22 cellular contexts compared by ENCODE assay signal in the genomic region with DNA sequence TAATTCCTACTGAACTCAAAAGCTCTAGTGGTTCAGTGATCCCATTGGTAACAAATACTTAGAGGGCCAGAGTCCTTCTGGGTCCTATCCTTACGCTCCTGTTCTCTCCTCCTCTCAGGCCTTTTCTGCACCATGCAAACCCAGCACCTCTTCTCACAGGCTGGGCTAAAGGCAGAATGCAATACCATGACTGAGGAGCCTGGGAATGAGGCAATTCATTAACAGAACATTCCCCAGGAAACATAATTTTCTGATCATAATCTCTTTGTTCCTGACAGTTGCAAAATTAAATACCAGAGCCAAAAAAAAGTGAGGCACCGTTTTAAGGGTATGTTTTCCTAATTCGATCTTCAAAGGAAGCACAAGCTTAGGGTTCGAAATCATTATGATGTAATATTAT. TPM values are rescaled to one million over a fixed set of nuclear protein-coding genes. Genes with fewer than 3 reads are reported as not detected.
DNase-seq lines count a peak whose midpoint lies in the region; ATAC-seq, FAIRE-seq and TF ChIP-seq lines count a peak whose summit lies in the region.
"Had no signal": no experiment of that assay in that cellular context is flagged by ENCODE, and none has a peak within 500 bp of the region (broad histone marks: within the 10 kb centered on the region; RNA-seq: fewer than 3 reads in every experiment).

No MANE protein-coding gene starts in this region.

- H3K36me3 ChIP-seq in pancreas = no peaks in the 10 kb centered on the region
- H3K36me3 ChIP-seq: BE2C, SJCRH30 had no signal

- TF ChIP-seq CTCF in fibroblast of pulmonary artery (IDR thresholded peaks at IDR 0.05; ENCODE audit: low read length, missing control alignments) = no peak
- no peak for TF ChIP-seq CTCF in pancreas (IDR thresholded peaks at IDR 0.05)

- H3K27me3 ChIP-seq in pancreas = no peaks in the 10 kb centered on the region
- H3K27me3 ChIP-seq: BE2C, SJCRH30 had no signal

- no peak for ATAC-seq in SK-N-SH treated with all-trans-retinoic acid at 6 μM for 48 hours
- peak in 3 of 4 donors; percentile 15 to 54 (median 30) for ATAC-seq in pancreas
- no peak for ATAC-seq in HG02759 (IDR thresholded peaks at IDR 0.05; ENCODE audit: unreplicated experiment)
- no peak for ATAC-seq in GM18505 (IDR thresholded peaks at IDR 0.05; ENCODE audit: unreplicated experiment)
- ATAC-seq: HepG2 had no signal

- no peak for FAIRE-seq in pancreas (lab: Jason Lieb, UNC)
- FAIRE-seq: HepG2 had no signal

- H3K4me3 ChIP-seq in fibroblast of pulmonary artery (replicated peaks; ENCODE audit: low read depth, low read length) = no peak overlapping the region
- no peak overlapping the region for H3K4me3 ChIP-seq in pancreas
- H3K4me3 ChIP-seq: GM23248, SJCRH30 had no signal

- H3K27ac ChIP-seq in pancreas = peak overlapping the region in 1 of 4 donors; percentile 20
- H3K27ac ChIP-seq: GM23248, SJCRH30 had no signal

- intact Hi-C loops in pancreas (cut with DNase I) = no loop called here

- H3K9me3 ChIP-seq in pancreas = no peaks in the 10 kb centered on the region
- H3K9me3 ChIP-seq: BE2C, SJCRH30 had no signal

- DNase-seq in GM03348 (ENCODE audit: low spot score) = peak; percentile 13
- DNase-seq in fibroblast of pulmonary artery (ENCODE audit: low read depth) = peak; percentile 36
- DNase-seq in pancreas = no peak
- no peak for DNase-seq in activated naive CD4-positive, alpha-beta T cell treated with Interleukin-2 at 50 U/mL for 16 hours
- DNase-seq: ACHN; BE2C; CD4-positive, alpha-beta T cell; DMS53; GM23248; KG1; NCI-H1436; NCI-H2029; NCI-H2171; NCI-H446; NCI-H748 treated with DMSO at 0.1 percent for 48 hours; OCI-M1; RPMI8226; SJCRH30 had no signal

- TF ChIP-seq POLR2A in GM18505 (IDR thresholded peaks at IDR 0.05; ENCODE audit: borderline replicate concordance, extremely low read depth, insufficient read depth, insufficient read length) = no peak

- WGBS in pancreas, 2 donors = 54 to 60% methylated on average over 4 of the region's 4 CpGs

- peaks cover 5 to 50% (median 18%) of the 10 kb centered on the region in 3 donors for H3K4me1 ChIP-seq in pancreas
- H3K4me1 ChIP-seq: SJCRH30 had no signal

TF ChIP-seq in SK-N-SH treated with all-trans-retinoic acid at 6 μM for 48 hours, 23 proteins besides CTCF, POLR2A, EP300 and RAD21:
- TF ChIP-seq, protein P1, sequence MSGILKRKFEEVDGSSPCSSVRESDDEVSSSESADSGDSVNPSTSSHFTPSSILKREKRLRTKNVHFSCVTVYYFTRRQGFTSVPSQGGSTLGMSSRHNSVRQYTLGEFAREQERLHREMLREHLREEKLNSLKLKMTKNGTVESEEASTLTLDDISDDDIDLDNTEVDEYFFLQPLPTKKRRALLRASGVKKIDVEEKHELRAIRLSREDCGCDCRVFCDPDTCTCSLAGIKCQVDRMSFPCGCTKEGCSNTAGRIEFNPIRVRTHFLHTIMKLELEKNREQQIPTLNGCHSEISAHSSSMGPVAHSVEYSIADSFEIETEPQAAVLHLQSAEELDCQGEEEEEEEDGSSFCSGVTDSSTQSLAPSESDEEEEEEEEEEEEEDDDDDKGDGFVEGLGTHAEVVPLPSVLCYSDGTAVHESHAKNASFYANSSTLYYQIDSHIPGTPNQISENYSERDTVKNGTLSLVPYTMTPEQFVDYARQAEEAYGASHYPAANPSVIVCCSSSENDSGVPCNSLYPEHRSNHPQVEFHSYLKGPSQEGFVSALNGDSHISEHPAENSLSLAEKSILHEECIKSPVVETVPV (CRISPR knock-in tag; IDR thresholded peaks at IDR 0.05) = no peak
- no peak for TF ChIP-seq POU6F1 (CRISPR knock-in tag; IDR thresholded peaks at IDR 0.05; ENCODE audit: borderline replicate concordance, low read depth)
- TF ChIP-seq, protein P2, sequence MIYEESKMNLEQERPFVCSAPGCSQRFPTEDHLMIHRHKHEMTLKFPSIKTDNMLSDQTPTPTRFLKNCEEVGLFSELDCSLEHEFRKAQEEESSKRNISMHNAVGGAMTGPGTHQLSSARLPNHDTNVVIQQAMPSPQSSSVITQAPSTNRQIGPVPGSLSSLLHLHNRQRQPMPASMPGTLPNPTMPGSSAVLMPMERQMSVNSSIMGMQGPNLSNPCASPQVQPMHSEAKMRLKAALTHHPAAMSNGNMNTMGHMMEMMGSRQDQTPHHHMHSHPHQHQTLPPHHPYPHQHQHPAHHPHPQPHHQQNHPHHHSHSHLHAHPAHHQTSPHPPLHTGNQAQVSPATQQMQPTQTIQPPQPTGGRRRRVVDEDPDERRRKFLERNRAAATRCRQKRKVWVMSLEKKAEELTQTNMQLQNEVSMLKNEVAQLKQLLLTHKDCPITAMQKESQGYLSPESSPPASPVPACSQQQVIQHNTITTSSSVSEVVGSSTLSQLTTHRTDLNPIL (CRISPR knock-in tag; IDR thresholded peaks at IDR 0.05; ENCODE audit: low read depth) = 0 out of 2 replicates have a peak, but pooled peaks have one; percentile 14
- TF ChIP-seq CSDC2 (CRISPR knock-in tag; IDR thresholded peaks at IDR 0.05) = no peak
- no peak for TF ChIP-seq GLIS3 (CRISPR knock-in tag; IDR thresholded peaks at IDR 0.05)
- no peak for TF ChIP-seq TOX (CRISPR knock-in tag; IDR thresholded peaks at IDR 0.05; ENCODE audit: borderline replicate concordance)
- TF ChIP-seq SNAI2 (CRISPR knock-in tag; IDR thresholded peaks at IDR 0.05) = no peak
- TF ChIP-seq OSR1 (CRISPR knock-in tag; IDR thresholded peaks at IDR 0.05) = no peak
- no peak for TF ChIP-seq ZNF565 (CRISPR knock-in tag; conservative IDR thresholded peaks at IDR 0.05; ENCODE audit: low read depth)
- no peak for TF ChIP-seq BACH2 (CRISPR knock-in tag; IDR thresholded peaks at IDR 0.05; ENCODE audit: borderline replicate concordance)
- TF ChIP-seq RARB (CRISPR knock-in tag; IDR thresholded peaks at IDR 0.05) = no peak
- no peak for TF ChIP-seq ZFP30 (CRISPR knock-in tag; IDR thresholded peaks at IDR 0.05)
- peak; percentile 36; the same call in 1 of the 2 replicates for TF ChIP-seq ISL1 (CRISPR knock-in tag; IDR thresholded peaks at IDR 0.05)
- TF ChIP-seq ZFP3 (CRISPR knock-in tag; IDR thresholded peaks at IDR 0.05) = no peak
- TF ChIP-seq, protein P3, sequence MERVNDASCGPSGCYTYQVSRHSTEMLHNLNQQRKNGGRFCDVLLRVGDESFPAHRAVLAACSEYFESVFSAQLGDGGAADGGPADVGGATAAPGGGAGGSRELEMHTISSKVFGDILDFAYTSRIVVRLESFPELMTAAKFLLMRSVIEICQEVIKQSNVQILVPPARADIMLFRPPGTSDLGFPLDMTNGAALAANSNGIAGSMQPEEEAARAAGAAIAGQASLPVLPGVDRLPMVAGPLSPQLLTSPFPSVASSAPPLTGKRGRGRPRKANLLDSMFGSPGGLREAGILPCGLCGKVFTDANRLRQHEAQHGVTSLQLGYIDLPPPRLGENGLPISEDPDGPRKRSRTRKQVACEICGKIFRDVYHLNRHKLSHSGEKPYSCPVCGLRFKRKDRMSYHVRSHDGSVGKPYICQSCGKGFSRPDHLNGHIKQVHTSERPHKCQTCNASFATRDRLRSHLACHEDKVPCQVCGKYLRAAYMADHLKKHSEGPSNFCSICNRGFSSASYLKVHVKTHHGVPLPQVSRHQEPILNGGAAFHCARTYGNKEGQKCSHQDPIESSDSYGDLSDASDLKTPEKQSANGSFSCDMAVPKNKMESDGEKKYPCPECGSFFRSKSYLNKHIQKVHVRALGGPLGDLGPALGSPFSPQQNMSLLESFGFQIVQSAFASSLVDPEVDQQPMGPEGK (CRISPR knock-in tag; IDR thresholded peaks at IDR 0.05; ENCODE audit: borderline replicate concordance) = no peak
- TF ChIP-seq PPARA (CRISPR knock-in tag; IDR thresholded peaks at IDR 0.05; ENCODE audit: borderline replicate concordance) = no peak
- TF ChIP-seq TCF4 (CRISPR knock-in tag; IDR thresholded peaks at IDR 0.05; ENCODE audit: borderline replicate concordance) = no peak

RNA-seq across cellular contexts. Expression of gene SORBS2, which starts 9.0 kb away (rescaled TPM):
- 100 to 1,000 TPM; 103 to 245 (median 145) TPM for total RNA-seq in pancreas
- 10 to 100 TPM; 61.7 to 74.9 TPM for polyA plus RNA-seq in pancreas
- total RNA-seq: CD4-positive, alpha-beta T cell; SJCRH30 had no signal

Comparison
In these comparisons a context has a peak if more than half of its experiments do, and no peak if none do; other contexts are left out.
1. DNase-seq: peak in GM03348 (single experiment) and fibroblast of pulmonary artery (single experiment); none in pancreas (0 of 6) and activated naive CD4-positive, alpha-beta T cell treated with Interleukin-2 at 50 U/mL for 16 hours (single experiment).
2. ATAC-seq: peak in pancreas (3 of 4); none in SK-N-SH treated with all-trans-retinoic acid at 6 μM for 48 hours (single experiment), HG02759 (single experiment) and GM18505 (single experiment).